In the genomic region with DNA sequence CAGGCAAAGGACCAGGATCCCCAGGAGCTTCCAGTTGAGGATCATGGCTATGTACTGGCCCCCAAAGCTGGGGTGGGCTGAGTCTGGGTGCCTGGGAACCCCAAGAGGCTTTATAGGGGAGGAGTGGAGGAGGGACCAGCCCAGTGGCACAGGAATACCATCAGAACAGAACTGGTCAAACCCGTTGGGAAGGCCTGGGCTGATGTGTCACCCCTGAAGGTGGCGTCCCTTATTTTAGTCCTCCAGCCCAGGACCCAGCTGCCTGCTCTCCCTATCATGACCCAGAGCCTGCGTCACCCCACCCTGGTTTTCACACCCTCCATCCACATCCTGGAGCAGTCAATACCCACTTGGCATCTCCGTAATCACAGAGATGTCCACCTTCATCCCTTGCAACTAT, we compare ENCODE assay signal across 19 cellular contexts. TPM values are rescaled to one million over a fixed set of nuclear protein-coding genes. Genes with fewer than 3 reads are reported as not detected.
DNase-seq lines count a peak whose midpoint lies in the region; ATAC-seq and TF ChIP-seq lines count a peak whose summit lies in the region.
"Had no signal": no experiment of that assay in that cellular context is flagged by ENCODE, and none has a peak within 500 bp of the region (broad histone marks: within the 10 kb centered on the region; RNA-seq: fewer than 3 reads in every experiment).

A gene (minus strand): TSS at position 85 of the 400 bp plus-strand sequence. CDS start 40 bp downstream, at position 45.

- H3K9me2 ChIP-seq in SK-N-SH, result no peaks in the 10 kb centered on the region

- intact Hi-C loops in Panc1 (cut with micrococcal nuclease; ENCODE audit: unreplicated experiment), result loop anchor here (5.0 kb wide), 1 partner anchor 228 kb away; no protein-coding TSS in a partner anchor

- H3K27ac ChIP-seq in SK-N-SH (ENCODE audit: low read depth in 2 of 2, low read length in 1 of 2) (no peak within 1 kb of the TSS), Panc1 (ENCODE audit: low read length) (no peak within 1 kb of the TSS)
- H3K27ac ChIP-seq: 22Rv1, left lung had no signal

- H3K36me3 ChIP-seq in SK-N-SH (replicated peaks in 1 of 2; ENCODE audit: control insufficient read depth in 1 of 2, insufficient read depth in 2 of 2, low read length in 1 of 2), result no peaks in the 10 kb centered on the region
- no peaks in the 10 kb centered on the region for H3K36me3 ChIP-seq in Panc1 (ENCODE audit: control insufficient read depth, insufficient read depth, low read length)
- H3K36me3 ChIP-seq in skeletal muscle satellite cell (ENCODE audit: insufficient read depth, low read length), result peaks cover 13% of the 10 kb centered on the region

- H4K20me1 ChIP-seq in SK-N-SH (ENCODE audit: insufficient read depth), result no peaks in the 10 kb centered on the region

- 58% methylated on average over 4 of the region's 4 CpGs for WGBS in SK-N-SH (ENCODE audit: low lambda C conversion rate)

- peaks cover 9% of the 10 kb centered on the region for H3F3A ChIP-seq in SK-N-SH (replicated peaks; ENCODE audit: insufficient read depth)

- H3K79me2 ChIP-seq in SK-N-SH (ENCODE audit: insufficient read depth), result no peaks in the 10 kb centered on the region

- no peak for TF ChIP-seq EP300 in SK-N-SH (IDR thresholded peaks at IDR 0.05; ENCODE audit: borderline replicate concordance in 1 of 2, low read depth in 1 of 2, low read length in 1 of 2)

- H3K27me3 ChIP-seq in SK-N-SH (ENCODE audit: insufficient read depth) (no peaks in the 10 kb centered on the region), Panc1 (ENCODE audit: control insufficient read depth, insufficient read depth, low read length) (no peaks in the 10 kb centered on the region), skeletal muscle satellite cell (ENCODE audit: control insufficient read depth, insufficient read depth, low read length) (no peaks in the 10 kb centered on the region)
- H3K27me3 ChIP-seq: heart right ventricle, left lung had no signal

- H3K4me3 ChIP-seq in SK-N-SH (ENCODE audit: low read depth in 2 of 2, low read length in 1 of 2), result no peak within 1 kb of the TSS
- H3K4me3 ChIP-seq in Panc1 (ENCODE audit: low read depth in 2 of 2, low read length in 2 of 2), result peak within 1 kb of the TSS; percentile 27 to 63; a peak in 3 of 4 replicates
- no peak within 1 kb of the TSS for H3K4me3 ChIP-seq in epithelial cell of esophagus (ENCODE audit: low read length)
- H3K4me3 ChIP-seq in skeletal muscle satellite cell (ENCODE audit: low read length), result no peak within 1 kb of the TSS
- H3K4me3 ChIP-seq: left lung had no signal

- no peak within 1 kb of the TSS for H3K9ac ChIP-seq in SK-N-SH
- H3K9ac ChIP-seq in skeletal muscle satellite cell (ENCODE audit: low read depth, low read length), result no peak within 1 kb of the TSS

- DNase-seq in SK-N-SH (no peak), Panc1 (ENCODE audit: low read depth, low spot score) (no peak), epithelial cell of esophagus (ENCODE audit: low read depth) (peak; percentile 58), DMS53 (lab: John Stamatoyannopoulos, UW) (no peak)
- no peak for DNase-seq in activated CD4-positive, alpha-beta T cell treated with anti-CD3 and anti-CD28 coated beads, Interleukin-2, amount 50 U/mL, for 48 hours
- DNase-seq: activated naive CD4-positive, alpha-beta T cell treated with anti-CD3 and anti-CD28 coated beads, Interleukin-2, amount 10 ng/mL, durations not matched to agents 7 days and 5 days; heart right ventricle; left lung; NCI-H2029; NCI-H774; SHP77 had no signal

- H3K9me3 ChIP-seq in SK-N-SH (no peaks in the 10 kb centered on the region), Panc1 (ENCODE audit: control insufficient read depth, insufficient read depth, low read depth, low read length) (no peaks in the 10 kb centered on the region), skeletal muscle satellite cell (replicated peaks; ENCODE audit: low read length) (no peaks in the 10 kb centered on the region)
- H3K9me3 ChIP-seq: heart right ventricle, left lung had no signal

- ATAC-seq in SK-N-SH treated with all-trans-retinoic acid at 6 μM for 48 hours (no peak), Panc1 (no peak), HG03280 (IDR thresholded peaks at IDR 0.05; ENCODE audit: unreplicated experiment) (no peak)
- ATAC-seq: heart right ventricle, left lung had no signal

- H2AFZ ChIP-seq in SK-N-SH (ENCODE audit: low read depth), result no peak within 1 kb of the TSS

- H3K4me1 ChIP-seq in SK-N-SH (ENCODE audit: control insufficient read depth in 1 of 2, insufficient read depth in 2 of 2, low read depth in 1 of 2, low read length in 1 of 2), result peaks cover 0 to 11% of the 10 kb centered on the region in 2 experiments; a peak in 2 of 4 replicates
- H3K4me1 ChIP-seq in Panc1 (ENCODE audit: control insufficient read depth, insufficient read depth, low read length), result no peaks in the 10 kb centered on the region
- H3K4me1 ChIP-seq in skeletal muscle satellite cell (ENCODE audit: control insufficient read depth, insufficient read depth, low read length), result peaks cover 9% of the 10 kb centered on the region

- BruUV-seq in Panc1 (replicated peaks; lab: Mats Ljungman, UMichigan), result no TSS peak

- TF ChIP-seq CTCF in SK-N-SH (IDR thresholded peaks at IDR 0.05) (no peak), Panc1 (IDR thresholded peaks at IDR 0.05) (no peak), epithelial cell of esophagus (IDR thresholded peaks at IDR 0.05; ENCODE audit: insufficient read depth, low read depth, low read length, missing control alignments) (no peak)

- in situ Hi-C loops in Panc1 (cut with HindIII; ENCODE audit: low pct_unique_long_range_greater_than_20kb, low sequenced_read_pairs), result no loop called here

- TF ChIP-seq RAD21 in SK-N-SH (IDR thresholded peaks at IDR 0.05; ENCODE audit: low read length), result no peak

- CTCF ChIA-PET in SK-N-SH (lab: Yijun Ruan, JAX) (interaction anchor here (1.0 to 8.5 kb wide), 5 partner anchors 10 to 229 kb away, joined by 3 to 89 read pairs (median 5); a partner anchor contains a TSS), Panc1 (lab: Charles Lee) (interaction anchor here (1.0 to 1.1 kb wide), 3 partner anchors 9 to 228 kb away, joined by 4 read pairs; no protein-coding TSS in a partner anchor)

- POLR2A ChIA-PET in SK-N-SH (lab: Yijun Ruan, JAX), result no interaction called here
- POLR2A ChIA-PET in Panc1 (lab: Charles Lee), result interaction anchor here (0.6 kb wide), 1 partner anchor 25 kb away, joined by 3 read pairs; no protein-coding TSS in a partner anchor

- H3K4me2 ChIP-seq in SK-N-SH (0 out of 2 replicates have a peak within 1 kb of the TSS, but pooled peaks have one; percentile 39), skeletal muscle satellite cell (ENCODE audit: low read length) (peak within 1 kb of the TSS; percentile 92)

TF ChIP-seq in SK-N-SH, 30 proteins besides CTCF, POLR2A, EP300 and RAD21 (continues in another document):
- no peak for TF ChIP-seq TAF1 (IDR thresholded peaks at IDR 0.05; ENCODE audit: borderline replicate concordance, low read depth, low read length)

TF ChIP-seq in SK-N-SH treated with all-trans-retinoic acid at 6 μM for 48 hours, 23 proteins besides CTCF, POLR2A, EP300 and RAD21 (continues in another document):
- TF ChIP-seq TCF4 (CRISPR knock-in tag; IDR thresholded peaks at IDR 0.05; ENCODE audit: borderline replicate concordance) (no peak), SNAI2 (CRISPR knock-in tag; IDR thresholded peaks at IDR 0.05) (no peak), ARNTL (CRISPR knock-in tag; IDR thresholded peaks at IDR 0.05; ENCODE audit: borderline replicate concordance, low read depth) (no peak), BACH2 (CRISPR knock-in tag; IDR thresholded peaks at IDR 0.05; ENCODE audit: borderline replicate concordance) (no peak), ZFP30 (CRISPR knock-in tag; IDR thresholded peaks at IDR 0.05) (no peak), PPARA (CRISPR knock-in tag; IDR thresholded peaks at IDR 0.05; ENCODE audit: borderline replicate concordance) (no peak), ZC3H10 (CRISPR knock-in tag; IDR thresholded peaks at IDR 0.05) (no peak), OSR1 (CRISPR knock-in tag; IDR thresholded peaks at IDR 0.05) (no peak)
- TF ChIP-seq, protein P1, sequence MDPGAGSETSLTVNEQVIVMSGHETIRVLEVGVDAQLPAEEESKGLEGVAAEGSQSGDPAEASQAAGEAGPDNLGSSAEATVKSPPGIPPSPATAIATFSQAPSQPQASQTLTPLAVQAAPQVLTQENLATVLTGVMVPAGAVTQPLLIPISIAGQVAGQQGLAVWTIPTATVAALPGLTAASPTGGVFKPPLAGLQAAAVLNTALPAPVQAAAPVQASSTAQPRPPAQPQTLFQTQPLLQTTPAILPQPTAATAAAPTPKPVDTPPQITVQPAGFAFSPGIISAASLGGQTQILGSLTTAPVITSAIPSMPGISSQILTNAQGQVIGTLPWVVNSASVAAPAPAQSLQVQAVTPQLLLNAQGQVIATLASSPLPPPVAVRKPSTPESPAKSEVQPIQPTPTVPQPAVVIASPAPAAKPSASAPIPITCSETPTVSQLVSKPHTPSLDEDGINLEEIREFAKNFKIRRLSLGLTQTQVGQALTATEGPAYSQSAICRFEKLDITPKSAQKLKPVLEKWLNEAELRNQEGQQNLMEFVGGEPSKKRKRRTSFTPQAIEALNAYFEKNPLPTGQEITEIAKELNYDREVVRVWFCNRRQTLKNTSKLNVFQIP (CRISPR knock-in tag; IDR thresholded peaks at IDR 0.05; ENCODE audit: borderline replicate concordance, low read depth), result no peak
- TF ChIP-seq, protein P2, sequence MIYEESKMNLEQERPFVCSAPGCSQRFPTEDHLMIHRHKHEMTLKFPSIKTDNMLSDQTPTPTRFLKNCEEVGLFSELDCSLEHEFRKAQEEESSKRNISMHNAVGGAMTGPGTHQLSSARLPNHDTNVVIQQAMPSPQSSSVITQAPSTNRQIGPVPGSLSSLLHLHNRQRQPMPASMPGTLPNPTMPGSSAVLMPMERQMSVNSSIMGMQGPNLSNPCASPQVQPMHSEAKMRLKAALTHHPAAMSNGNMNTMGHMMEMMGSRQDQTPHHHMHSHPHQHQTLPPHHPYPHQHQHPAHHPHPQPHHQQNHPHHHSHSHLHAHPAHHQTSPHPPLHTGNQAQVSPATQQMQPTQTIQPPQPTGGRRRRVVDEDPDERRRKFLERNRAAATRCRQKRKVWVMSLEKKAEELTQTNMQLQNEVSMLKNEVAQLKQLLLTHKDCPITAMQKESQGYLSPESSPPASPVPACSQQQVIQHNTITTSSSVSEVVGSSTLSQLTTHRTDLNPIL (CRISPR knock-in tag; IDR thresholded peaks at IDR 0.05; ENCODE audit: low read depth), result no peak

RNA-seq across cellular contexts. Expression of the gene that starts here (rescaled TPM):
- not detected in 2 replicates for polyA plus RNA-seq in SK-N-SH (2012; rRNA removed)
- polyA plus RNA-seq in SK-N-SH (2012; cell fraction: cytosol; rRNA removed), result 0.03 TPM in 1 of 2 replicates, not detected in the other
- not detected in 2 replicates for polyA plus RNA-seq in SK-N-SH (2012; cell fraction: nucleus; rRNA removed)
- not detected for total RNA-seq in Panc1 (2021; ENCODE audit: unreplicated experiment)
- 0.19 TPM for polyA plus RNA-seq in Panc1 (2012; ENCODE audit: insufficient read length)
- not detected in 2 replicates for total RNA-seq in skeletal muscle satellite cell (2012; rRNA removed)
- total RNA-seq: epithelial cell of proximal tubule, H4, heart right ventricle, left lung, M059J, skeletal muscle tissue had no signal
- polyA plus RNA-seq: heart right ventricle had no signal

Comparison
In these comparisons a context has a peak if more than half of its experiments do, and no peak if none do; other contexts are left out.
1. H3K4me3 ChIP-seq: peak in Panc1 (2 of 2); none in SK-N-SH (0 of 2), epithelial cell of esophagus (single experiment) and skeletal muscle satellite cell (single experiment).